1 cellular context compared by ENCODE assay signal in genomic region chr20:49661560-49662329, GRCh38.
A peak's percentile ranks its signal among the peaks of the same experiment; 100 is the strongest.
TF ChIP-seq lines count a peak whose summit lies in the region.

No MANE protein-coding gene starts in this region.

TF ChIP-seq in GM12878, 131 proteins besides CTCF, POLR2A, EP300 and RAD21 (continued from another document and continues in another):
- TF ChIP-seq NKRF (conservative IDR thresholded peaks at IDR 0.05) (no peak), ASH2L (IDR thresholded peaks at IDR 0.05; ENCODE audit: borderline replicate concordance, low read depth) (no peak), ESRRA (IDR thresholded peaks at IDR 0.05; ENCODE audit: low read length) (no peak), NR2C1 (IDR thresholded peaks at IDR 0.05) (0 out of 2 replicates have a peak, but pooled peaks have one; percentile 16), CEBPB (IDR thresholded peaks at IDR 0.05; ENCODE audit: borderline replicate concordance in 1 of 2, low read depth in 2 of 2, low read length in 2 of 2) (0 out of 4 replicates have a peak, but pooled peaks of 1 of the 2 experiments have one; percentile 39), HDAC6 (IDR thresholded peaks at IDR 0.05; ENCODE audit: unreplicated experiment) (no peak), ZBED1 (IDR thresholded peaks at IDR 0.05; ENCODE audit: borderline replicate concordance) (no peak), RFX5 (IDR thresholded peaks at IDR 0.05; ENCODE audit: low read depth, low read length) (no peak), ZNF274 (IDR thresholded peaks at IDR 0.05; ENCODE audit: insufficient read depth, insufficient read length) (no peak), POLR2AphosphoS2 (IDR thresholded peaks at IDR 0.05; ENCODE audit: low read depth, low read length) (no peak), CHD2 (IDR thresholded peaks at IDR 0.05; ENCODE audit: borderline replicate concordance, low read depth, low read length) (no peak), NBN (IDR thresholded peaks at IDR 0.05) (0 out of 2 replicates have a peak, but pooled peaks have one; percentile 45), RCOR1 (conservative IDR thresholded peaks at IDR 0.05; ENCODE audit: low read depth, low read length) (no peak), ZSCAN29 (IDR thresholded peaks at IDR 0.05) (no peak), RBBP5 (conservative IDR thresholded peaks at IDR 0.05) (no peak), BRCA1 (IDR thresholded peaks at IDR 0.05; ENCODE audit: low read depth, low read length) (no peak), CREB1 (IDR thresholded peaks at IDR 0.05; ENCODE audit: low read depth) (no peak), PAX5 (IDR thresholded peaks at IDR 0.05; ENCODE audit: borderline replicate concordance, low read depth, low read length) (peak; percentile 57; the same call in 1 of the 2 replicates), KDM1A (IDR thresholded peaks at IDR 0.05; ENCODE audit: borderline replicate concordance) (no peak), PKNOX1 (IDR thresholded peaks at IDR 0.05) (no peak), ZZZ3 (IDR thresholded peaks at IDR 0.05; ENCODE audit: control insufficient read depth, insufficient read length, low read depth) (no peak), ZBTB40 (IDR thresholded peaks at IDR 0.05; ENCODE audit: borderline replicate concordance) (no peak), SMAD5 (IDR thresholded peaks at IDR 0.05; ENCODE audit: low read depth) (no peak), PML (IDR thresholded peaks at IDR 0.05; ENCODE audit: low read length) (no peak), POLR2AphosphoS5 (IDR thresholded peaks at IDR 0.05; ENCODE audit: low read length) (no peak), SPI1 (IDR thresholded peaks at IDR 0.05; ENCODE audit: borderline replicate concordance, insufficient read depth, low read depth, low read length) (no peak), HDAC2 (IDR thresholded peaks at IDR 0.05) (no peak), BMI1 (IDR thresholded peaks at IDR 0.05; ENCODE audit: borderline replicate concordance) (no peak), HCFC1 (IDR thresholded peaks at IDR 0.05; ENCODE audit: low read length) (no peak), IKZF1 (conservative IDR thresholded peaks at IDR 0.05) (peak; percentile 78), EED (IDR thresholded peaks at IDR 0.05; ENCODE audit: low read depth) (peak; percentile 66), MEF2B (IDR thresholded peaks at IDR 0.05; ENCODE audit: partially characterized antibody, poor library complexity, severe bottlenecking) (peak; percentile 66), ETV6 (conservative IDR thresholded peaks at IDR 0.05 in 1 of 2, IDR thresholded peaks at IDR 0.05 in 1 of 2; ENCODE audit: borderline replicate concordance in 1 of 2, low read depth in 1 of 2) (peak in 1 of 2 experiments; percentile 69; a peak in 1 of 4 replicates), CBX3 (IDR thresholded peaks at IDR 0.05; ENCODE audit: borderline replicate concordance, low read depth) (no peak)
- TF ChIP-seq, protein P1, sequence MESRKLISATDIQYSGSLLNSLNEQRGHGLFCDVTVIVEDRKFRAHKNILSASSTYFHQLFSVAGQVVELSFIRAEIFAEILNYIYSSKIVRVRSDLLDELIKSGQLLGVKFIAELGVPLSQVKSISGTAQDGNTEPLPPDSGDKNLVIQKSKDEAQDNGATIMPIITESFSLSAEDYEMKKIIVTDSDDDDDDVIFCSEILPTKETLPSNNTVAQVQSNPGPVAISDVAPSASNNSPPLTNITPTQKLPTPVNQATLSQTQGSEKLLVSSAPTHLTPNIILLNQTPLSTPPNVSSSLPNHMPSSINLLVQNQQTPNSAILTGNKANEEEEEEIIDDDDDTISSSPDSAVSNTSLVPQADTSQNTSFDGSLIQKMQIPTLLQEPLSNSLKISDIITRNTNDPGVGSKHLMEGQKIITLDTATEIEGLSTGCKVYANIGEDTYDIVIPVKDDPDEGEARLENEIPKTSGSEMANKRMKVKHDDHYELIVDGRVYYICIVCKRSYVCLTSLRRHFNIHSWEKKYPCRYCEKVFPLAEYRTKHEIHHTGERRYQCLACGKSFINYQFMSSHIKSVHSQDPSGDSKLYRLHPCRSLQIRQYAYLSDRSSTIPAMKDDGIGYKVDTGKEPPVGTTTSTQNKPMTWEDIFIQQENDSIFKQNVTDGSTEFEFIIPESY (IDR thresholded peaks at IDR 0.05): no peak
- TF ChIP-seq, protein P2, sequence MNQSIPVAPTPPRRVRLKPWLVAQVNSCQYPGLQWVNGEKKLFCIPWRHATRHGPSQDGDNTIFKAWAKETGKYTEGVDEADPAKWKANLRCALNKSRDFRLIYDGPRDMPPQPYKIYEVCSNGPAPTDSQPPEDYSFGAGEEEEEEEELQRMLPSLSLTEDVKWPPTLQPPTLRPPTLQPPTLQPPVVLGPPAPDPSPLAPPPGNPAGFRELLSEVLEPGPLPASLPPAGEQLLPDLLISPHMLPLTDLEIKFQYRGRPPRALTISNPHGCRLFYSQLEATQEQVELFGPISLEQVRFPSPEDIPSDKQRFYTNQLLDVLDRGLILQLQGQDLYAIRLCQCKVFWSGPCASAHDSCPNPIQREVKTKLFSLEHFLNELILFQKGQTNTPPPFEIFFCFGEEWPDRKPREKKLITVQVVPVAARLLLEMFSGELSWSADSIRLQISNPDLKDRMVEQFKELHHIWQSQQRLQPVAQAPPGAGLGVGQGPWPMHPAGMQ (IDR thresholded peaks at IDR 0.05; ENCODE audit: borderline replicate concordance): no peak
- TF ChIP-seq, protein P3, sequence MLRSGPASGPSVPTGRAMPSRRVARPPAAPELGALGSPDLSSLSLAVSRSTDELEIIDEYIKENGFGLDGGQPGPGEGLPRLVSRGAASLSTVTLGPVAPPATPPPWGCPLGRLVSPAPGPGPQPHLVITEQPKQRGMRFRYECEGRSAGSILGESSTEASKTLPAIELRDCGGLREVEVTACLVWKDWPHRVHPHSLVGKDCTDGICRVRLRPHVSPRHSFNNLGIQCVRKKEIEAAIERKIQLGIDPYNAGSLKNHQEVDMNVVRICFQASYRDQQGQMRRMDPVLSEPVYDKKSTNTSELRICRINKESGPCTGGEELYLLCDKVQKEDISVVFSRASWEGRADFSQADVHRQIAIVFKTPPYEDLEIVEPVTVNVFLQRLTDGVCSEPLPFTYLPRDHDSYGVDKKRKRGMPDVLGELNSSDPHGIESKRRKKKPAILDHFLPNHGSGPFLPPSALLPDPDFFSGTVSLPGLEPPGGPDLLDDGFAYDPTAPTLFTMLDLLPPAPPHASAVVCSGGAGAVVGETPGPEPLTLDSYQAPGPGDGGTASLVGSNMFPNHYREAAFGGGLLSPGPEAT (IDR thresholded peaks at IDR 0.05; ENCODE audit: low read depth): peak; percentile 54; the same call in 1 of the 2 replicates
- TF ChIP-seq, protein P4, sequence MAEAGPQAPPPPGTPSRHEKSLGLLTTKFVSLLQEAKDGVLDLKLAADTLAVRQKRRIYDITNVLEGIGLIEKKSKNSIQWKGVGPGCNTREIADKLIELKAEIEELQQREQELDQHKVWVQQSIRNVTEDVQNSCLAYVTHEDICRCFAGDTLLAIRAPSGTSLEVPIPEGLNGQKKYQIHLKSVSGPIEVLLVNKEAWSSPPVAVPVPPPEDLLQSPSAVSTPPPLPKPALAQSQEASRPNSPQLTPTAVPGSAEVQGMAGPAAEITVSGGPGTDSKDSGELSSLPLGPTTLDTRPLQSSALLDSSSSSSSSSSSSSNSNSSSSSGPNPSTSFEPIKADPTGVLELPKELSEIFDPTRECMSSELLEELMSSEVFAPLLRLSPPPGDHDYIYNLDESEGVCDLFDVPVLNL (IDR thresholded peaks at IDR 0.05; ENCODE audit: low read depth, low read length): no peak
- TF ChIP-seq, protein P5, sequence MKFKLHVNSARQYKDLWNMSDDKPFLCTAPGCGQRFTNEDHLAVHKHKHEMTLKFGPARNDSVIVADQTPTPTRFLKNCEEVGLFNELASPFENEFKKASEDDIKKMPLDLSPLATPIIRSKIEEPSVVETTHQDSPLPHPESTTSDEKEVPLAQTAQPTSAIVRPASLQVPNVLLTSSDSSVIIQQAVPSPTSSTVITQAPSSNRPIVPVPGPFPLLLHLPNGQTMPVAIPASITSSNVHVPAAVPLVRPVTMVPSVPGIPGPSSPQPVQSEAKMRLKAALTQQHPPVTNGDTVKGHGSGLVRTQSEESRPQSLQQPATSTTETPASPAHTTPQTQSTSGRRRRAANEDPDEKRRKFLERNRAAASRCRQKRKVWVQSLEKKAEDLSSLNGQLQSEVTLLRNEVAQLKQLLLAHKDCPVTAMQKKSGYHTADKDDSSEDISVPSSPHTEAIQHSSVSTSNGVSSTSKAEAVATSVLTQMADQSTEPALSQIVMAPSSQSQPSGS (IDR thresholded peaks at IDR 0.05; ENCODE audit: low read length): no peak
- TF ChIP-seq, protein P6, sequence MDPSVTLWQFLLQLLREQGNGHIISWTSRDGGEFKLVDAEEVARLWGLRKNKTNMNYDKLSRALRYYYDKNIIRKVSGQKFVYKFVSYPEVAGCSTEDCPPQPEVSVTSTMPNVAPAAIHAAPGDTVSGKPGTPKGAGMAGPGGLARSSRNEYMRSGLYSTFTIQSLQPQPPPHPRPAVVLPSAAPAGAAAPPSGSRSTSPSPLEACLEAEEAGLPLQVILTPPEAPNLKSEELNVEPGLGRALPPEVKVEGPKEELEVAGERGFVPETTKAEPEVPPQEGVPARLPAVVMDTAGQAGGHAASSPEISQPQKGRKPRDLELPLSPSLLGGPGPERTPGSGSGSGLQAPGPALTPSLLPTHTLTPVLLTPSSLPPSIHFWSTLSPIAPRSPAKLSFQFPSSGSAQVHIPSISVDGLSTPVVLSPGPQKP (IDR thresholded peaks at IDR 0.05; ENCODE audit: low read depth, low read length): no peak
- TF ChIP-seq, protein P7, sequence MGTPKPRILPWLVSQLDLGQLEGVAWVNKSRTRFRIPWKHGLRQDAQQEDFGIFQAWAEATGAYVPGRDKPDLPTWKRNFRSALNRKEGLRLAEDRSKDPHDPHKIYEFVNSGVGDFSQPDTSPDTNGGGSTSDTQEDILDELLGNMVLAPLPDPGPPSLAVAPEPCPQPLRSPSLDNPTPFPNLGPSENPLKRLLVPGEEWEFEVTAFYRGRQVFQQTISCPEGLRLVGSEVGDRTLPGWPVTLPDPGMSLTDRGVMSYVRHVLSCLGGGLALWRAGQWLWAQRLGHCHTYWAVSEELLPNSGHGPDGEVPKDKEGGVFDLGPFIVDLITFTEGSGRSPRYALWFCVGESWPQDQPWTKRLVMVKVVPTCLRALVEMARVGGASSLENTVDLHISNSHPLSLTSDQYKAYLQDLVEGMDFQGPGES (IDR thresholded peaks at IDR 0.05): no peak
